Comparison of ENCODE assay signal across 8 cellular contexts in genomic region chr6:13577926-13578325, GRCh38.
"Had no signal": no experiment of that assay in that cellular context is flagged by ENCODE, and none has a peak within 500 bp of the region (broad histone marks: within the 10 kb centered on the region; RNA-seq: fewer than 3 reads in every experiment).

No MANE protein-coding gene starts in this region.

- H3K36me3 ChIP-seq: HAP-1 had no signal

- H3K4me3 ChIP-seq: GM23248, HAP-1 had no signal

- H3K9me3 ChIP-seq: HAP-1 had no signal

- FAIRE-seq: HepG2 had no signal

- ATAC-seq: HCT116, HepG2 had no signal

- H3K27ac Mint-ChIP-seq: IgD-negative memory B cell had no signal

- H3K9ac ChIP-seq: GM23248 had no signal

- H3K27ac ChIP-seq: GM23248, HL-60 had no signal

- H2AFZ ChIP-seq: GM23248 had no signal

- DNase-seq: GM23248, GOT3, H7 had no signal

- H3K4me3 Mint-ChIP-seq: IgD-negative memory B cell had no signal

- H3K27me3 Mint-ChIP-seq: IgD-negative memory B cell had no signal
